Comparison of ENCODE assay signal across 25 cellular contexts in genomic region chr2:109649736-109650695, GRCh38. TPM values are rescaled to one million over a fixed set of nuclear protein-coding genes. Genes with fewer than 3 reads are reported as not detected.
DNase-seq lines count a peak whose midpoint lies in the region; ATAC-seq and TF ChIP-seq lines count a peak whose summit lies in the region.
"Had no signal": no experiment of that assay in that cellular context is flagged by ENCODE, and none has a peak within 500 bp of the region (broad histone marks: within the 10 kb centered on the region; RNA-seq: fewer than 3 reads in every experiment).

No MANE protein-coding gene starts in this region.

- POLR2A ChIA-PET in activated naive CD8-positive, alpha-beta T cell treated with anti-CD3 and anti-CD28 coated beads, Interleukin-2, amount 10 ng/mL, durations not matched to agents 7 days and 5 days (lab: Charles Lee) = no interaction called here

- H3K36me3 Mint-ChIP-seq in activated naive CD8-positive, alpha-beta T cell treated with anti-CD3 and anti-CD28 coated beads, Interleukin-2, amount 10 ng/mL, durations not matched to agents 7 days and 5 days = no peaks in the 10 kb centered on the region
- H3K36me3 Mint-ChIP-seq in activated naive CD8-positive, alpha-beta T cell treated with anti-CD3 and anti-CD28 coated beads for 36 hours = no peaks in the 10 kb centered on the region
- no peaks in the 10 kb centered on the region for H3K36me3 Mint-ChIP-seq in endodermal cell (ENCODE audit: low read depth)

- no peak overlapping the region for H3K9ac ChIP-seq in endodermal cell (ENCODE audit: extremely low read depth, low read length, poor library complexity, severe bottlenecking)
- H3K9ac ChIP-seq: BLaER1 treated with 17β-estradiol and CSF1 and Interleukin-3, amounts not matched to agents 10 nM and 100 nM had no signal

- no peaks in the 10 kb centered on the region for H3K4me1 Mint-ChIP-seq in activated naive CD8-positive, alpha-beta T cell treated with anti-CD3 and anti-CD28 coated beads, Interleukin-2, amount 10 ng/mL, durations not matched to agents 7 days and 5 days
- H3K4me1 Mint-ChIP-seq in activated naive CD8-positive, alpha-beta T cell treated with anti-CD3 and anti-CD28 coated beads for 36 hours = no peaks in the 10 kb centered on the region
- H3K4me1 Mint-ChIP-seq in endodermal cell = peaks cover 29% of the 10 kb centered on the region

- peaks cover 9% of the 10 kb centered on the region for H3K27me3 Mint-ChIP-seq in activated naive CD8-positive, alpha-beta T cell treated with anti-CD3 and anti-CD28 coated beads, Interleukin-2, amount 10 ng/mL, durations not matched to agents 7 days and 5 days
- peaks cover 4% of the 10 kb centered on the region for H3K27me3 Mint-ChIP-seq in activated naive CD8-positive, alpha-beta T cell treated with anti-CD3 and anti-CD28 coated beads for 36 hours
- no peaks in the 10 kb centered on the region for H3K27me3 Mint-ChIP-seq in endodermal cell (ENCODE audit: insufficient read depth)

- no peaks in the 10 kb centered on the region for H3K9me3 Mint-ChIP-seq in activated naive CD8-positive, alpha-beta T cell treated with anti-CD3 and anti-CD28 coated beads, Interleukin-2, amount 10 ng/mL, durations not matched to agents 7 days and 5 days
- H3K9me3 Mint-ChIP-seq in activated naive CD8-positive, alpha-beta T cell treated with anti-CD3 and anti-CD28 coated beads for 36 hours = no peaks in the 10 kb centered on the region
- H3K9me3 Mint-ChIP-seq in endodermal cell = no peaks in the 10 kb centered on the region
- H3K9me3 Mint-ChIP-seq: CD4-positive, alpha-beta T cell had no signal

- H3K27ac Mint-ChIP-seq in activated naive CD8-positive, alpha-beta T cell treated with anti-CD3 and anti-CD28 coated beads, Interleukin-2, amount 10 ng/mL, durations not matched to agents 7 days and 5 days = peak overlapping the region; percentile 32
- no peak overlapping the region for H3K27ac Mint-ChIP-seq in activated naive CD8-positive, alpha-beta T cell treated with anti-CD3 and anti-CD28 coated beads for 36 hours
- H3K27ac Mint-ChIP-seq in endodermal cell = peak overlapping the region; percentile 44
- H3K27ac Mint-ChIP-seq: CD4-positive, alpha-beta T cell had no signal

- no peak for DNase-seq in activated naive CD8-positive, alpha-beta T cell treated with anti-CD3 and anti-CD28 coated beads, Interleukin-2, amount 10 ng/mL, durations not matched to agents 7 days and 5 days
- DNase-seq in activated naive CD8-positive, alpha-beta T cell treated with anti-CD3 and anti-CD28 coated beads for 36 hours = no peak
- DNase-seq in endodermal cell (no peak), mesenteric fat pad (ENCODE audit: low spot score) (peak; percentile 53), AG08396 (ENCODE audit: low spot score) (no peak), GM19240 (ENCODE audit: insufficient read length, low spot score) (no peak), medulla oblongata (ENCODE audit: extremely low spot score) (no peak)
- DNase-seq: AML-193; CD4-positive, alpha-beta T cell; DMS79 treated with DMSO at 0.1 percent for 48 hours; GF-D8; NCI-H1092; NCI-H1417 treated with DMSO at 0.1 percent for 48 hours; NCI-H1930; NCI-H2107; NCI-H446 treated with DMSO at 0.1 percent for 48 hours; NCI-H526; NCI-H82; NK-92 treated with Interleukin-12 subunit alpha and Interleukin-12 subunit beta, amount 100 ng/mL, for 24 hours; PC-9; SJCRH30 had no signal

- ATAC-seq in activated naive CD8-positive, alpha-beta T cell treated with anti-CD3 and anti-CD28 coated beads, Interleukin-2, amount 10 ng/mL, durations not matched to agents 7 days and 5 days (ENCODE audit: low read depth) = no peak
- ATAC-seq: HCT116, Right ventricle myocardium inferior, SK-N-SH treated with all-trans-retinoic acid at 6 μM for 48 hours had no signal

- no peak overlapping the region for H3K27ac ChIP-seq in endodermal cell (ENCODE audit: low read depth, low read length)
- H3K27ac ChIP-seq: BLaER1 treated with 17β-estradiol and CSF1 and Interleukin-3, amounts not matched to agents 10 nM and 100 nM; PC-9; SJCRH30 had no signal

- no peak overlapping the region for H3K4me3 Mint-ChIP-seq in activated naive CD8-positive, alpha-beta T cell treated with anti-CD3 and anti-CD28 coated beads, Interleukin-2, amount 10 ng/mL, durations not matched to agents 7 days and 5 days
- H3K4me3 Mint-ChIP-seq in activated naive CD8-positive, alpha-beta T cell treated with anti-CD3 and anti-CD28 coated beads for 36 hours = no peak overlapping the region
- H3K4me3 Mint-ChIP-seq in endodermal cell = no peak overlapping the region
- H3K4me3 Mint-ChIP-seq: CD4-positive, alpha-beta T cell had no signal

- H3K36me3 ChIP-seq in endodermal cell (ENCODE audit: control insufficient read depth, insufficient read depth, low read length) = no peaks in the 10 kb centered on the region
- H3K36me3 ChIP-seq: BLaER1 treated with 17β-estradiol and CSF1 and Interleukin-3, amounts not matched to agents 10 nM and 100 nM; SJCRH30 had no signal

- H3K9me3 ChIP-seq in endodermal cell (ENCODE audit: control insufficient read depth, low read length) = no peaks in the 10 kb centered on the region
- H3K9me3 ChIP-seq: SJCRH30 had no signal

- no peaks in the 10 kb centered on the region for H3K27me3 ChIP-seq in endodermal cell (ENCODE audit: control insufficient read depth, insufficient read depth, low read length, poor library complexity, severe bottlenecking)
- H3K27me3 ChIP-seq: BLaER1 treated with 17β-estradiol and CSF1 and Interleukin-3, amounts not matched to agents 10 nM and 100 nM; SJCRH30 had no signal

- peaks cover 10% of the 10 kb centered on the region for H3K4me1 ChIP-seq in endodermal cell (ENCODE audit: control insufficient read depth, insufficient read depth, low read length)

- 80 to 92% methylated on average over 8 to 14 of the region's 14 CpGs for WGBS in endodermal cell (ENCODE audit: insufficient coverage in 1 of 2, insufficient read length in 1 of 2), 2 experiments

- H3K4me3 ChIP-seq in endodermal cell (ENCODE audit: low read length) = no peak overlapping the region
- H3K4me3 ChIP-seq: BLaER1 treated with 17β-estradiol and CSF1 and Interleukin-3, amounts not matched to agents 10 nM and 100 nM; PC-9; SJCRH30 had no signal

- TF ChIP-seq CTCF in endodermal cell (conservative IDR thresholded peaks at IDR 0.05) = no peak

RNA-seq across cellular contexts. Expression of gene SOWAHC, which starts 35.9 kb away (rescaled TPM):
- under 1 TPM; 0.11 to 0.17 TPM for total RNA-seq in activated naive CD8-positive, alpha-beta T cell treated with anti-CD3 and anti-CD28 coated beads, Interleukin-2, amount 10 ng/mL, durations not matched to agents 7 days and 5 days
- total RNA-seq in activated naive CD8-positive, alpha-beta T cell treated with anti-CD3 and anti-CD28 coated beads for 36 hours = under 1 TPM; 0.14 to 0.31 TPM
- total RNA-seq in endodermal cell (10 to 100 TPM; 11.1 to 14.9 TPM), mesenteric fat pad (14.7 TPM)
- polyA plus RNA-seq in endodermal cell (2013, experiment 1 of 2) = 11.0 TPM
- polyA plus RNA-seq in endodermal cell (2013, experiment 2 of 2) = 11.3 TPM

RNA-seq across cellular contexts. Expression of gene SEPTIN10, which starts 36.2 kb away (rescaled TPM):
- total RNA-seq in activated naive CD8-positive, alpha-beta T cell treated with anti-CD3 and anti-CD28 coated beads, Interleukin-2, amount 10 ng/mL, durations not matched to agents 7 days and 5 days = under 1 TPM; 0.31 to 0.61 TPM
- total RNA-seq in activated naive CD8-positive, alpha-beta T cell treated with anti-CD3 and anti-CD28 coated beads for 36 hours = under 1 TPM; 0.21 to 0.56 TPM
- total RNA-seq in endodermal cell = 100 to 1,000 TPM; 103 to 120 TPM
- 84.1 TPM for polyA plus RNA-seq in endodermal cell (2013, experiment 1 of 2)
- polyA plus RNA-seq in endodermal cell (2013, experiment 2 of 2) = 94.9 TPM
- 97.2 TPM for total RNA-seq in mesenteric fat pad

Comparison
In these comparisons a context has a peak if more than half of its experiments do, and no peak if none do; other contexts are left out.
1. RNA of gene SOWAHC, which starts 35.9 kb away (total RNA-seq): 11.1 to 14.9 TPM in endodermal cell and 14.7 TPM in mesenteric fat pad (single experiment); 0.14 to 0.31 TPM in activated naive CD8-positive, alpha-beta T cell treated with anti-CD3 and anti-CD28 coated beads for 36 hours and 0.11 to 0.17 TPM in activated naive CD8-positive, alpha-beta T cell treated with anti-CD3 and anti-CD28 coated beads, Interleukin-2, amount 10 ng/mL, durations not matched to agents 7 days and 5 days; every median in the first group is over 4 times any median in the second.
2. RNA of gene SEPTIN10, which starts 36.2 kb away (total RNA-seq): 103 to 120 TPM in endodermal cell and 97.2 TPM in mesenteric fat pad (single experiment); 0.31 to 0.61 TPM in activated naive CD8-positive, alpha-beta T cell treated with anti-CD3 and anti-CD28 coated beads, Interleukin-2, amount 10 ng/mL, durations not matched to agents 7 days and 5 days and 0.21 to 0.56 TPM in activated naive CD8-positive, alpha-beta T cell treated with anti-CD3 and anti-CD28 coated beads for 36 hours; every median in the first group is over 10 times any median in the second.